19 cellular contexts compared by ENCODE assay signal in the genomic region with DNA sequence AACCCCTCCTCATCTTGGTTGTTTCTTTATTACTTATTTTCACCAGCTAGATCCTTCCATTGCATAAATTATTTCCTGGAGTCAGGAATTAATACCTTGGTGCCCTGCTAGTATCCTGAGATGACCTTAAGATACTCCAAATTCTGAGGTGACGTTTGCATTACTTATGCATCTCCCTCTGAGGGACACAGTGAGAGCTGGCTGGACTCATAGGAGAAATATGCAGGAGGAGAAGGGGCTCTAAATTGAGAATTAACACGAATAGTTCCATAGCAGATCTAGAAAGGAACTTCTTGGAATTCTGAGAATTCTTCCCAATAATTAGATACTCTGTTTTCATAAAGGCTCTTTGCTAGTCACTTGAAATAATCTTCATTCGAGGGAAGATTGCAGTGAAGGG.
"Had no signal": no experiment of that assay in that cellular context is flagged by ENCODE, and none has a peak within 500 bp of the region (broad histone marks: within the 10 kb centered on the region; RNA-seq: fewer than 3 reads in every experiment).

No MANE protein-coding gene starts in this region.

- H3K4me1 ChIP-seq: body of pancreas had no signal

- H3K27ac Mint-ChIP-seq: activated B cell treated with CpG ODN at 0.5 μM for 24 hours; activated CD8-positive, alpha-beta T cell treated with anti-CD3 and anti-CD28 coated beads for 36 hours; natural killer cell treated with Interleukin-12 subunit alpha and Interleukin-12 subunit beta and Interleukin-15 and Interleukin-18, amount 100 ng/mL, for 72 hours had no signal

- H3K4me3 Mint-ChIP-seq: activated B cell treated with CpG ODN at 0.5 μM for 24 hours; activated CD8-positive, alpha-beta T cell treated with anti-CD3 and anti-CD28 coated beads for 36 hours; activated T-cell treated with anti-CD3 and anti-CD28 coated beads, Interleukin-2, amount 50 U/mL, for 4 hours; natural killer cell treated with Interleukin-12 subunit alpha and Interleukin-12 subunit beta and Interleukin-15 and Interleukin-18, amount 100 ng/mL, for 72 hours had no signal

- H3K27ac ChIP-seq: adrenal gland, body of pancreas, dorsolateral prefrontal cortex had no signal

- H3K36me3 ChIP-seq: adrenal gland had no signal

- DNase-seq: activated B cell treated with CpG ODN at 0.5 μM for 24 hours; activated CD4-positive, alpha-beta T cell treated with anti-CD3 and anti-CD28 coated beads for 48 hours; activated CD8-positive, alpha-beta T cell treated with anti-CD3 and anti-CD28 coated beads for 36 hours; activated effector memory CD4-positive, alpha-beta T cell treated with Interleukin-2 at 50 U/mL for 16 hours; activated naive CD4-positive, alpha-beta T cell treated with anti-CD3 and anti-CD28 coated beads, Interleukin-2, amount 50 U/mL, for 16 hours; activated T-cell treated with anti-CD3 and anti-CD28 coated beads, Interleukin-2, amount 50 U/mL, for 4 hours; adrenal gland; body of pancreas; dorsolateral prefrontal cortex; erythroblast; hippocampal formation; left ventricle myocardium superior; posterior cingulate gyrus; right cardiac atrium; small intestine; stimulated activated naive CD8-positive, alpha-beta T cell treated with anti-CD3 and anti-CD28 coated beads, Interleukin-15, Interleukin-2, amounts not matched to agents 100 U/mL and 50 U/mL, for 24 hours; T-helper 2 cell; trophoblast cell had no signal

- H3K4me3 ChIP-seq: adrenal gland, body of pancreas, dorsolateral prefrontal cortex had no signal

- H3K27me3 Mint-ChIP-seq: activated B cell treated with CpG ODN at 0.5 μM for 24 hours; activated CD8-positive, alpha-beta T cell treated with anti-CD3 and anti-CD28 coated beads for 36 hours had no signal

- H3K9me3 ChIP-seq: adrenal gland, body of pancreas had no signal

- H3K4me1 Mint-ChIP-seq: activated B cell treated with CpG ODN at 0.5 μM for 24 hours had no signal

- H3K27me3 ChIP-seq: adrenal gland, body of pancreas, dorsolateral prefrontal cortex had no signal

- H3K36me3 Mint-ChIP-seq: natural killer cell treated with Interleukin-12 subunit alpha and Interleukin-12 subunit beta and Interleukin-15 and Interleukin-18, amount 100 ng/mL, for 72 hours had no signal

- H3K9me3 Mint-ChIP-seq: activated B cell treated with CpG ODN at 0.5 μM for 24 hours; activated CD8-positive, alpha-beta T cell treated with anti-CD3 and anti-CD28 coated beads for 36 hours; activated T-cell treated with anti-CD3 and anti-CD28 coated beads, Interleukin-2, amount 50 U/mL, for 4 hours had no signal
